Comparison of ENCODE assay signal across 2 cellular contexts in the genomic region with DNA sequence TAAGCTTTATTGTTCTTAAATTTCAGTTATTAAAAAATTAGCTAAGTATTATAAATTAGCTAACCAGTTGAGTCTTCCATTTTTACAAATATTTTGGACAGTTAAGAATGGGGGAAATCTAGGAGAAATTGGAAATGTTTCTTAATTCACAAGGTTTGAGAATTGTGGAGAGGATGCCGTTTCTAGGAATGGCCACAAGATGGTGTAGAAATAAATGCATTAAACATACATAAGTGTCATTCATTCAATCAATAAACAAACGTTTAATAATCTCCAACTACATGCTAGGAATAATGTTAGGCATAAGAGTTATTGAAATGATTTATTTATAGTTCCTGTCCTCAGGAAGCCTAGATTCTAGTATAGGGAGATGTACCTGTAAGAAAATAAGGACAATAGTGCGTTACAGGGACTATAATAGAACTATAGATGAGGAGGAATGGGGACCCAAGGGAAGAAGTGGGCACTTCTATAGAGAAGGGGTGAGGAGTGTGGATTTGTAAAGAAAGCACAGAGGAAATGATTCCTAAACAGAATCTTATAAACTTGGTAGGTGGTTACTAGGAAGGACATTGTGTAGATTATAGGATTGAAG.
TF ChIP-seq lines count a peak whose summit lies in the region.

No MANE protein-coding gene starts in this region.

TF ChIP-seq in HCT116, 20 proteins besides CTCF, POLR2A, EP300 and RAD21 (continued from another document):
- TF ChIP-seq ZBTB33 (IDR thresholded peaks at IDR 0.05; ENCODE audit: extremely low read depth, insufficient replicate concordance, low read length) (no peak), EZH2phosphoT487 (IDR thresholded peaks at IDR 0.05; ENCODE audit: borderline replicate concordance) (no peak)

TF ChIP-seq in liver, 16 proteins besides CTCF, POLR2A, EP300 and RAD21 (continued from another document):
- TF ChIP-seq, protein P1, sequence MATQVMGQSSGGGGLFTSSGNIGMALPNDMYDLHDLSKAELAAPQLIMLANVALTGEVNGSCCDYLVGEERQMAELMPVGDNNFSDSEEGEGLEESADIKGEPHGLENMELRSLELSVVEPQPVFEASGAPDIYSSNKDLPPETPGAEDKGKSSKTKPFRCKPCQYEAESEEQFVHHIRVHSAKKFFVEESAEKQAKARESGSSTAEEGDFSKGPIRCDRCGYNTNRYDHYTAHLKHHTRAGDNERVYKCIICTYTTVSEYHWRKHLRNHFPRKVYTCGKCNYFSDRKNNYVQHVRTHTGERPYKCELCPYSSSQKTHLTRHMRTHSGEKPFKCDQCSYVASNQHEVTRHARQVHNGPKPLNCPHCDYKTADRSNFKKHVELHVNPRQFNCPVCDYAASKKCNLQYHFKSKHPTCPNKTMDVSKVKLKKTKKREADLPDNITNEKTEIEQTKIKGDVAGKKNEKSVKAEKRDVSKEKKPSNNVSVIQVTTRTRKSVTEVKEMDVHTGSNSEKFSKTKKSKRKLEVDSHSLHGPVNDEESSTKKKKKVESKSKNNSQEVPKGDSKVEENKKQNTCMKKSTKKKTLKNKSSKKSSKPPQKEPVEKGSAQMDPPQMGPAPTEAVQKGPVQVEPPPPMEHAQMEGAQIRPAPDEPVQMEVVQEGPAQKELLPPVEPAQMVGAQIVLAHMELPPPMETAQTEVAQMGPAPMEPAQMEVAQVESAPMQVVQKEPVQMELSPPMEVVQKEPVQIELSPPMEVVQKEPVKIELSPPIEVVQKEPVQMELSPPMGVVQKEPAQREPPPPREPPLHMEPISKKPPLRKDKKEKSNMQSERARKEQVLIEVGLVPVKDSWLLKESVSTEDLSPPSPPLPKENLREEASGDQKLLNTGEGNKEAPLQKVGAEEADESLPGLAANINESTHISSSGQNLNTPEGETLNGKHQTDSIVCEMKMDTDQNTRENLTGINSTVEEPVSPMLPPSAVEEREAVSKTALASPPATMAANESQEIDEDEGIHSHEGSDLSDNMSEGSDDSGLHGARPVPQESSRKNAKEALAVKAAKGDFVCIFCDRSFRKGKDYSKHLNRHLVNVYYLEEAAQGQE (IDR thresholded peaks at IDR 0.05) = no peak
- TF ChIP-seq HNF4G (IDR thresholded peaks at IDR 0.05) = no peak
- TF ChIP-seq FOXA1 (IDR thresholded peaks at IDR 0.05) = no peak
